18 cellular contexts compared by ENCODE assay signal in the genomic region with DNA sequence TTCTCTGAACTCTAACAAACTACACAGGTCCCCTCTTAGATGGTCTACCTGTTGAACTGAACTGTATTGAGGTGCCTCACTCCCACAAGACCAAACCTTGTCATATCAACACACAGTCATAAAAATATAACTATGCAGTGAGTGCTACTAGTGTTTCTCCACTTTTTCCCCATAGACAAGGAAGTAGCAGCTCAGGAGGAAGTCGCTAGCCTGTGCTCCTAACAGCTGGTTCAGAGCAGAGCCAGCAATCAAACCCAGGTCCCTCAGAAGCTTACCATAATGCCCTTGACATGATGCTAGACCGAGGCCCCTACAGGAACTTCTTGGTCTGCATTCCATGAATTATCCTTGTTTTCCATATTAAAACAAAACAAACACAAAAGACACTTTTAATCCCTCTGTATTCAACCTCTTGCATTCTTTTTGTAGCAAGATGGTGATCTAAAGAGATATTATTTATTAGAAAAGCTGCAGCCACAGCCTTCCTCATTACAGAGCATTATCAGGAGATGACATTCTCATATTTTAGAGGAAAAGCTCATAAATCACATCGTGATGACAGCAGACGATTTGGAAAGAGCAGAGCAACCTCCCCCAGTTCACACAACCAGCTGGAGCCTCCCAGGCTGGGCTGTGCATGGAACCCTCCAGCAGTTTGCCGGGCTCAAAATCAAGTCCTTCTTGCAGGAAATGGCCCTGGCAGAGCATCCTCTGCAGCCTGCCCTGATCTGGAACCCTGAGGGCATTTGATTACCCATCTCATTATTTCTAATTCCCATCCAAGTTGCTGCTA.
A peak's percentile ranks its signal among the peaks of the same experiment; 100 is the strongest.
DNase-seq lines count a peak whose midpoint lies in the region; ATAC-seq and TF ChIP-seq lines count a peak whose summit lies in the region.
"Had no signal": no experiment of that assay in that cellular context is flagged by ENCODE, and none has a peak within 500 bp of the region (broad histone marks: within the 10 kb centered on the region; RNA-seq: fewer than 3 reads in every experiment).

No MANE protein-coding gene starts in this region.

- H3K4me3 ChIP-seq in CD4-positive, CD25-positive, alpha-beta regulatory T cell (ENCODE audit: low read depth, low read length): no peak overlapping the region
- H3K4me3 ChIP-seq in SK-N-SH (ENCODE audit: low read depth in 2 of 2, low read length in 1 of 2) (no peak overlapping the region), Caco-2 (ENCODE audit: low read depth, low read length) (no peak overlapping the region)
- H3K4me3 ChIP-seq: BLaER1 treated with 17β-estradiol and CSF1 and Interleukin-3, amounts not matched to agents 10 nM and 100 nM; heart right ventricle; psoas muscle; spleen; thoracic aorta had no signal

- no peaks in the 10 kb centered on the region for H3K4me1 ChIP-seq in CD4-positive, CD25-positive, alpha-beta regulatory T cell (ENCODE audit: control insufficient read depth, insufficient read depth, low read length, poor library complexity, severe bottlenecking)
- H3K4me1 ChIP-seq in SK-N-SH (ENCODE audit: control insufficient read depth in 1 of 2, insufficient read depth in 2 of 2, low read depth in 1 of 2, low read length in 1 of 2): peaks cover 0 to 13% of the 10 kb centered on the region in 2 experiments; a peak in 1 of 4 replicates
- 0 out of 2 replicates have a peak, but pooled peaks cover 8% of the 10 kb centered on the region for H3K4me1 ChIP-seq in Caco-2

- H2AFZ ChIP-seq in SK-N-SH (ENCODE audit: low read depth): no peak overlapping the region

- no peak overlapping the region for H3K27ac ChIP-seq in CD4-positive, CD25-positive, alpha-beta regulatory T cell (ENCODE audit: insufficient read depth, low read length, poor library complexity, severe bottlenecking)
- peak overlapping the region in 1 of 2 experiments; percentile 48; a peak in 2 of 4 replicates for H3K27ac ChIP-seq in SK-N-SH (ENCODE audit: low read depth in 2 of 2, low read length in 1 of 2)
- H3K27ac ChIP-seq: BLaER1 treated with 17β-estradiol and CSF1 and Interleukin-3, amounts not matched to agents 10 nM and 100 nM; heart right ventricle; psoas muscle; spleen; thoracic aorta had no signal

- H3K4me3 Mint-ChIP-seq in CD4-positive, CD25-positive, alpha-beta regulatory T cell: no peak overlapping the region
- H3K4me3 Mint-ChIP-seq in glutamatergic neuron (ENCODE audit: unreplicated experiment) (no peak overlapping the region), Caco-2 (ENCODE audit: unreplicated experiment) (no peak overlapping the region)
- H3K4me3 Mint-ChIP-seq: activated naive CD8-positive, alpha-beta T cell treated with anti-CD3 and anti-CD28 coated beads, Interleukin-2, amount 10 ng/mL, durations not matched to agents 7 days and 5 days had no signal

- no peaks in the 10 kb centered on the region for H4K20me1 ChIP-seq in SK-N-SH (ENCODE audit: insufficient read depth)
- H4K20me1 ChIP-seq: BLaER1 treated with 17β-estradiol and CSF1 and Interleukin-3, amounts not matched to agents 10 nM and 100 nM had no signal

- in situ Hi-C loops in GM13977 (cut with MboI; ENCODE audit: low pct_unique_long_range_greater_than_20kb, low sequenced_read_pairs, unreplicated experiment): no loop called here

- H3K36me3 Mint-ChIP-seq in CD4-positive, CD25-positive, alpha-beta regulatory T cell: no peaks in the 10 kb centered on the region
- no peaks in the 10 kb centered on the region for H3K36me3 Mint-ChIP-seq in glutamatergic neuron (ENCODE audit: unreplicated experiment)
- no peaks in the 10 kb centered on the region for H3K36me3 Mint-ChIP-seq in Caco-2 (ENCODE audit: insufficient read depth, unreplicated experiment)
- H3K36me3 Mint-ChIP-seq: activated naive CD8-positive, alpha-beta T cell treated with anti-CD3 and anti-CD28 coated beads, Interleukin-2, amount 10 ng/mL, durations not matched to agents 7 days and 5 days had no signal

- no peaks in the 10 kb centered on the region for H3K79me2 ChIP-seq in SK-N-SH (ENCODE audit: insufficient read depth)

- H3K9me2 ChIP-seq in SK-N-SH: no peaks in the 10 kb centered on the region

- no peak for TF ChIP-seq CTCF in SK-N-SH (IDR thresholded peaks at IDR 0.05)
- TF ChIP-seq CTCF in glutamatergic neuron (IDR thresholded peaks at IDR 0.05; ENCODE audit: partially characterized antibody, unreplicated experiment): no peak
- no peak for TF ChIP-seq CTCF in GM13977 (IDR thresholded peaks at IDR 0.05; ENCODE audit: extremely low read depth, insufficient read depth, missing control alignments)
- TF ChIP-seq CTCF in Caco-2 (IDR thresholded peaks at IDR 0.05; ENCODE audit: insufficient read depth in 1 of 2, low read depth in 1 of 2, low read length in 1 of 2, severe bottlenecking in 1 of 2, unreplicated experiment in 1 of 2): no peak

- no peak for DNase-seq in CD4-positive, CD25-positive, alpha-beta regulatory T cell
- DNase-seq in HEK293T (ENCODE audit: extremely low spot score) (no peak), SK-N-SH (peak; percentile 79), glutamatergic neuron (no peak), GM13977 (ENCODE audit: low spot score) (no peak), Caco-2 (no peak)
- no peak for DNase-seq in activated CD4-positive, alpha-beta T cell treated with anti-CD3 and anti-CD28 coated beads for 48 hours
- DNase-seq: activated naive CD8-positive, alpha-beta T cell treated with anti-CD3 and anti-CD28 coated beads, Interleukin-2, amount 10 ng/mL, durations not matched to agents 7 days and 5 days; DMS79; heart right ventricle; mesenchymal stem cell; NCI-H1930; PC-3; psoas muscle; spleen; SW 1271 had no signal

- TF ChIP-seq RAD21 in SK-N-SH (IDR thresholded peaks at IDR 0.05; ENCODE audit: low read length): 0 out of 2 replicates have a peak, but pooled peaks have one; percentile 3

- H3K27ac Mint-ChIP-seq in CD4-positive, CD25-positive, alpha-beta regulatory T cell: peak overlapping the region in 2 of 3 donors; percentile 6 to 54
- H3K27ac Mint-ChIP-seq in glutamatergic neuron (ENCODE audit: unreplicated experiment): peak overlapping the region; percentile 41
- no peak overlapping the region for H3K27ac Mint-ChIP-seq in Caco-2 (ENCODE audit: unreplicated experiment)
- H3K27ac Mint-ChIP-seq: activated naive CD8-positive, alpha-beta T cell treated with anti-CD3 and anti-CD28 coated beads, Interleukin-2, amount 10 ng/mL, durations not matched to agents 7 days and 5 days had no signal

- H3K9me3 ChIP-seq in CD4-positive, CD25-positive, alpha-beta regulatory T cell (ENCODE audit: control insufficient read depth in 2 of 2, low read length in 2 of 2): no peaks in the 10 kb centered on the region
- H3K9me3 ChIP-seq in SK-N-SH: no peaks in the 10 kb centered on the region
- H3K9me3 ChIP-seq in Caco-2: no peaks in the 10 kb centered on the region
- H3K9me3 ChIP-seq: BLaER1 treated with 17β-estradiol and CSF1 and Interleukin-3, amounts not matched to agents 10 nM and 100 nM; heart right ventricle; psoas muscle; spleen; thoracic aorta had no signal

- intact Hi-C loops in Caco-2 (cut with micrococcal nuclease; ENCODE audit: unreplicated experiment): no loop called here

- no peak overlapping the region for H3K9ac ChIP-seq in SK-N-SH
- H3K9ac ChIP-seq: BLaER1 treated with 17β-estradiol and CSF1 and Interleukin-3, amounts not matched to agents 10 nM and 100 nM had no signal

- peaks cover 0 to 18% (median 1%) of the 10 kb centered on the region in 4 donors for H3K4me1 Mint-ChIP-seq in CD4-positive, CD25-positive, alpha-beta regulatory T cell
- H3K4me1 Mint-ChIP-seq in glutamatergic neuron (ENCODE audit: low read depth, unreplicated experiment) (peaks cover 21% of the 10 kb centered on the region), Caco-2 (ENCODE audit: low read depth, unreplicated experiment) (no peaks in the 10 kb centered on the region)

- H3K4me2 ChIP-seq in SK-N-SH: no peak overlapping the region

- H3K27me3 Mint-ChIP-seq in CD4-positive, CD25-positive, alpha-beta regulatory T cell: no peaks in the 10 kb centered on the region
- H3K27me3 Mint-ChIP-seq in glutamatergic neuron (ENCODE audit: unreplicated experiment) (peaks cover 4% of the 10 kb centered on the region), Caco-2 (ENCODE audit: insufficient read depth, unreplicated experiment) (no peaks in the 10 kb centered on the region)

- POLR2A ChIA-PET in HEK293T (lab: Yijun Ruan, JAX): no interaction called here
- POLR2A ChIA-PET in SK-N-SH (lab: Yijun Ruan, JAX): no interaction called here
- POLR2A ChIA-PET in Caco-2 (lab: Charles Lee): no interaction called here

- TF ChIP-seq EP300 in SK-N-SH (IDR thresholded peaks at IDR 0.05; ENCODE audit: borderline replicate concordance in 1 of 2, low read depth in 1 of 2, low read length in 1 of 2): no peak

- no peaks in the 10 kb centered on the region for H3F3A ChIP-seq in SK-N-SH (replicated peaks; ENCODE audit: insufficient read depth)

- no TSS peak for BruUV-seq in Caco-2 (replicated peaks; lab: Mats Ljungman, UMichigan)

- H3K9me3 Mint-ChIP-seq in CD4-positive, CD25-positive, alpha-beta regulatory T cell: peaks cover 0 to 6% (median 0%) of the 10 kb centered on the region in 7 donors
- H3K9me3 Mint-ChIP-seq in glutamatergic neuron (ENCODE audit: unreplicated experiment): peaks cover 3% of the 10 kb centered on the region
- no peaks in the 10 kb centered on the region for H3K9me3 Mint-ChIP-seq in Caco-2 (ENCODE audit: unreplicated experiment)
- H3K9me3 Mint-ChIP-seq: activated naive CD8-positive, alpha-beta T cell treated with anti-CD3 and anti-CD28 coated beads, Interleukin-2, amount 10 ng/mL, durations not matched to agents 7 days and 5 days had no signal

- 26% methylated on average over 5 of the region's 5 CpGs for WGBS in SK-N-SH (ENCODE audit: low lambda C conversion rate)

- no peak for ATAC-seq in CD4-positive, CD25-positive, alpha-beta regulatory T cell (ENCODE audit: low read depth in 2 of 2)
- ATAC-seq: PC-3, psoas muscle had no signal

- H3K27me3 ChIP-seq in CD4-positive, CD25-positive, alpha-beta regulatory T cell (ENCODE audit: control insufficient read depth, insufficient read depth, low read length): no peaks in the 10 kb centered on the region
- no peaks in the 10 kb centered on the region for H3K27me3 ChIP-seq in SK-N-SH (ENCODE audit: insufficient read depth)
- no peaks in the 10 kb centered on the region for H3K27me3 ChIP-seq in Caco-2 (replicated peaks; ENCODE audit: control insufficient read depth, insufficient read depth, low read length)
- H3K27me3 ChIP-seq: BLaER1 treated with 17β-estradiol and CSF1 and Interleukin-3, amounts not matched to agents 10 nM and 100 nM; heart right ventricle had no signal

- CTCF ChIA-PET in HEK293T (lab: Yijun Ruan, JAX): no interaction called here
- CTCF ChIA-PET in SK-N-SH (lab: Yijun Ruan, JAX): interaction anchor here (0.8 to 1.3 kb wide), 5 partner anchors 11 to 172 kb away, joined by 3 to 6 read pairs (median 4); a partner anchor contains a TSS
- CTCF ChIA-PET in Caco-2 (lab: Charles Lee): no interaction called here

- H3K36me3 ChIP-seq in CD4-positive, CD25-positive, alpha-beta regulatory T cell (ENCODE audit: control insufficient read depth, insufficient read depth, low read length): no peaks in the 10 kb centered on the region
- no peaks in the 10 kb centered on the region for H3K36me3 ChIP-seq in SK-N-SH (replicated peaks in 1 of 2; ENCODE audit: control insufficient read depth in 1 of 2, insufficient read depth in 2 of 2, low read length in 1 of 2)
- no peaks in the 10 kb centered on the region for H3K36me3 ChIP-seq in Caco-2 (ENCODE audit: control insufficient read depth, insufficient read depth, low read length)
- H3K36me3 ChIP-seq: BLaER1 treated with 17β-estradiol and CSF1 and Interleukin-3, amounts not matched to agents 10 nM and 100 nM; heart right ventricle; spleen; thoracic aorta had no signal
